ENCODE assay signal across 1 cellular context in genomic region chr14:88599761-88600439, GRCh38.
TF ChIP-seq lines count a peak whose summit lies in the region.

No MANE protein-coding gene starts in this region.

TF ChIP-seq in GM12878, 131 proteins besides CTCF, POLR2A, EP300 and RAD21 (continued from another document):
- TF ChIP-seq, protein P1, sequence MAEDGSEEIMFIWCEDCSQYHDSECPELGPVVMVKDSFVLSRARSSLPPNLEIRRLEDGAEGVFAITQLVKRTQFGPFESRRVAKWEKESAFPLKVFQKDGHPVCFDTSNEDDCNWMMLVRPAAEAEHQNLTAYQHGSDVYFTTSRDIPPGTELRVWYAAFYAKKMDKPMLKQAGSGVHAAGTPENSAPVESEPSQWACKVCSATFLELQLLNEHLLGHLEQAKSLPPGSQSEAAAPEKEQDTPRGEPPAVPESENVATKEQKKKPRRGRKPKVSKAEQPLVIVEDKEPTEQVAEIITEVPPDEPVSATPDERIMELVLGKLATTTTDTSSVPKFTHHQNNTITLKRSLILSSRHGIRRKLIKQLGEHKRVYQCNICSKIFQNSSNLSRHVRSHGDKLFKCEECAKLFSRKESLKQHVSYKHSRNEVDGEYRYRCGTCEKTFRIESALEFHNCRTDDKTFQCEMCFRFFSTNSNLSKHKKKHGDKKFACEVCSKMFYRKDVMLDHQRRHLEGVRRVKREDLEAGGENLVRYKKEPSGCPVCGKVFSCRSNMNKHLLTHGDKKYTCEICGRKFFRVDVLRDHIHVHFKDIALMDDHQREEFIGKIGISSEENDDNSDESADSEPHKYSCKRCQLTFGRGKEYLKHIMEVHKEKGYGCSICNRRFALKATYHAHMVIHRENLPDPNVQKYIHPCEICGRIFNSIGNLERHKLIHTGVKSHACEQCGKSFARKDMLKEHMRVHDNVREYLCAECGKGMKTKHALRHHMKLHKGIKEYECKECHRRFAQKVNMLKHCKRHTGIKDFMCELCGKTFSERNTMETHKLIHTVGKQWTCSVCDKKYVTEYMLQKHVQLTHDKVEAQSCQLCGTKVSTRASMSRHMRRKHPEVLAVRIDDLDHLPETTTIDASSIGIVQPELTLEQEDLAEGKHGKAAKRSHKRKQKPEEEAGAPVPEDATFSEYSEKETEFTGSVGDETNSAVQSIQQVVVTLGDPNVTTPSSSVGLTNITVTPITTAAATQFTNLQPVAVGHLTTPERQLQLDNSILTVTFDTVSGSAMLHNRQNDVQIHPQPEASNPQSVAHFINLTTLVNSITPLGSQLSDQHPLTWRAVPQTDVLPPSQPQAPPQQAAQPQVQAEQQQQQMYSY (CRISPR knock-in tag; IDR thresholded peaks at IDR 0.05), result no peak
- peak; percentile 94 for TF ChIP-seq BCL11A (IDR thresholded peaks at IDR 0.05; ENCODE audit: low read depth, low read length)
- TF ChIP-seq FOXM1 (IDR thresholded peaks at IDR 0.05; ENCODE audit: low read depth, low read length), result peak; percentile 93
- TF ChIP-seq IKZF2 (IDR thresholded peaks at IDR 0.05), result peak; percentile 82 to 88
